8 cellular contexts compared by ENCODE assay signal in genomic region chr13:98508280-98509074, GRCh38.
DNase-seq lines count a peak whose midpoint lies in the region; TF ChIP-seq lines count a peak whose summit lies in the region.

No MANE protein-coding gene starts in this region.

- peak; percentile 94 for DNase-seq in AG10803 (ENCODE audit: low read depth)
- DNase-seq in cardiac fibroblast (ENCODE audit: low read depth in 2 of 2), result peak; percentile 63 to 90
- DNase-seq in NCI-H1694 treated with DMSO at 0.1 percent for 48 hours (lab: John Stamatoyannopoulos, UW), result no peak
- DNase-seq in amygdala (lab: John Stamatoyannopoulos, UW), result no peak
- DNase-seq in NCI-H2081 treated with DMSO at 0.1 percent for 48 hours (lab: John Stamatoyannopoulos, UW), result no peak
- DNase-seq in effector CD8-positive, alpha-beta T cell (lab: John Stamatoyannopoulos, UW), result no peak

- TF ChIP-seq EP300 in Ishikawa (IDR thresholded peaks at IDR 0.05; ENCODE audit: borderline replicate concordance), result no peak

- TF ChIP-seq CTCF in AG10803 (conservative IDR thresholded peaks at IDR 0.05; ENCODE audit: low read length), result no peak
- no peak for TF ChIP-seq CTCF in cardiac fibroblast (IDR thresholded peaks at IDR 0.05; ENCODE audit: low read depth, low read length)

- peaks cover 66 to 67% of the 10 kb centered on the region in 2 donors for H3K4me1 ChIP-seq in mucosa of rectum (ENCODE audit: control insufficient read depth in 2 of 2, insufficient read depth in 2 of 2, low read length in 2 of 2)

- no peaks in the 10 kb centered on the region for H3K27me3 ChIP-seq in mucosa of rectum (ENCODE audit: control insufficient read depth in 2 of 2, insufficient read depth in 2 of 2, low read length in 2 of 2)

- TF ChIP-seq RAD21 in Ishikawa (IDR thresholded peaks at IDR 0.05; ENCODE audit: low read depth), result peak; percentile 4; the same call in 1 of the 2 replicates

- no peak overlapping the region for H3K9ac ChIP-seq in mucosa of rectum (ENCODE audit: low read depth in 1 of 2, low read length in 2 of 2)

- H3K9me3 ChIP-seq in mucosa of rectum (ENCODE audit: control insufficient read depth in 2 of 2, low read length in 2 of 2), result no peaks in the 10 kb centered on the region

- peak overlapping the region; percentile 78 to 89 for H3K27ac ChIP-seq in mucosa of rectum (ENCODE audit: low read depth in 2 of 2, low read length in 2 of 2)

- H3K4me3 ChIP-seq in AG10803 (ENCODE audit: low read length) (no peak overlapping the region), cardiac fibroblast (replicated peaks in 1 of 2; ENCODE audit: low read depth in 2 of 2, low read length in 2 of 2) (no peak overlapping the region), mucosa of rectum (ENCODE audit: low read length in 2 of 2) (no peak overlapping the region)

- H3K36me3 ChIP-seq in mucosa of rectum (ENCODE audit: control insufficient read depth in 2 of 2, insufficient read depth in 2 of 2, low read length in 2 of 2), result no peaks in the 10 kb centered on the region

TF ChIP-seq in Ishikawa, 13 proteins besides CTCF, POLR2A, EP300 and RAD21:
- TF ChIP-seq TEAD4 (IDR thresholded peaks at IDR 0.05) (peak; percentile 32; the same call in 1 of the 2 replicates), EGR1 (IDR thresholded peaks at IDR 0.05) (no peak), TAF1 (IDR thresholded peaks at IDR 0.05; ENCODE audit: low read depth) (no peak), ZBTB7A (IDR thresholded peaks at IDR 0.05; ENCODE audit: low read depth) (no peak), FOXM1 (IDR thresholded peaks at IDR 0.05; ENCODE audit: borderline replicate concordance, low read depth) (0 out of 2 replicates have a peak, but pooled peaks have one; percentile 25), REST (IDR thresholded peaks at IDR 0.05; ENCODE audit: low read depth) (no peak), CREB1 (IDR thresholded peaks at IDR 0.05; ENCODE audit: low read depth) (no peak), NFIC (IDR thresholded peaks at IDR 0.05) (peak; percentile 41; the same call in 1 of the 2 replicates), MAX (IDR thresholded peaks at IDR 0.05) (peak; percentile 57; the same call in 1 of the 2 replicates), TCF12 (IDR thresholded peaks at IDR 0.05; ENCODE audit: low read depth) (no peak), CEBPB (IDR thresholded peaks at IDR 0.05) (0 out of 2 replicates have a peak, but pooled peaks have one; percentile 43), USF1 (IDR thresholded peaks at IDR 0.05) (no peak), YY1 (IDR thresholded peaks at IDR 0.05; ENCODE audit: low read depth) (no peak)
TF ChIP-seq in Ishikawa: peak in this region for 5.

Comparison
In these comparisons a context has a peak if more than half of its experiments do, and no peak if none do; other contexts are left out.
1. DNase-seq: peak in AG10803 (single experiment) and cardiac fibroblast (2 of 2); none in NCI-H1694 treated with DMSO at 0.1 percent for 48 hours (single experiment), amygdala (0 of 56), NCI-H2081 treated with DMSO at 0.1 percent for 48 hours (single experiment) and effector CD8-positive, alpha-beta T cell (single experiment).